1 cellular context compared by ENCODE assay signal in the genomic region with DNA sequence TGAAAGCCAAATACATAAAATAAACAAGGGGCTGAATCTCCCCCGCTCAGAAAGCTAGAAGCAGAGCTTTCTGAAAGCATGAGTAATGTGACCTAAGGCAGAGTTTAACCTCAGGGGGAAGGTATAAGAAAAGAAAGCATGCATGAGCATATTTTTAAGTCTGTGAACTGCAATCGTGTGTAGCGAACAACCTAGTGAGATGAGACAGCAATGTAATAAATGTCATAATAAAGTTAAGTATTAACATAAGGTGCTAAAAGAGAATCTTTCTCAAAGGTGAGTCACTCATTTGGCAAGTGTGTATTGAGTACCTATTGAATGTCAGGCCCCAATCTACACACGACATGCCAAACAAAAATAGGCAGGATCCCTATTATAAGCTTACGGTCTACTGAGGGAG.
TF ChIP-seq lines count a peak whose summit lies in the region.

No MANE protein-coding gene starts in this region.

TF ChIP-seq in HepG2, 621 proteins besides CTCF, POLR2A, EP300 and RAD21 (continued from another document):
- TF ChIP-seq ZNF101 (CRISPR knock-in tag; IDR thresholded peaks at IDR 0.05; ENCODE audit: borderline replicate concordance, low read depth) (no peak), DNMT1 (CRISPR knock-in tag; IDR thresholded peaks at IDR 0.05) (no peak), ETV5 (CRISPR knock-in tag; IDR thresholded peaks at IDR 0.05; ENCODE audit: borderline replicate concordance) (no peak), GABPA (IDR thresholded peaks at IDR 0.05; ENCODE audit: low read depth, low read length) (no peak), GABPA (CRISPR knock-in tag; IDR thresholded peaks at IDR 0.05; ENCODE audit: low read depth) (no peak)
